Comparison of ENCODE assay signal across 1 cellular context in the genomic region with DNA sequence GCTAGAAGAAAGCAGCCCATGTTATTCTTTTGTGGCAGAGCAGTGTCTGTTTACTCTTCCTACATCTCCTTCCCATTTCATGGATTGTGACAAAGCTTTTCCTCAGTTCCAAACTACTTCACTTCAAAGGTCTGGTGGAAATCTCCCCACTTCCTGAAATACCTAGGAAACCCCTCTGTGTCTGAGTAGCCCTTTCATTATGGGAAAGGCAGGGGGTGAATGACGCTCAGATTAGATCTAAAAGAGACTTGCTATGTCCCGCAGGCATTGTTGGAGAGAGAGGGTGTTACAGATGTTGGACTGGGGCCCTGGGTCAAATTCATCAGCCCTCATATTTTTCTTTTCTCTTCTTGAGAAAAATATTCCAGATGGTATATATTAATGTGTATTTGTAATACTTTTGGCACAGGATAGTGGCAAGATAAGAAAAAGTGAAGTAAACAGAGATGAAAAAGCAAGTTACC.
A peak's percentile ranks its signal among the peaks of the same experiment; 100 is the strongest.
TF ChIP-seq lines count a peak whose summit lies in the region.

No MANE protein-coding gene starts in this region.

TF ChIP-seq in HCT116, 20 proteins besides CTCF, POLR2A, EP300 and RAD21 (continued from another document):
- TF ChIP-seq YY1 (IDR thresholded peaks at IDR 0.05; ENCODE audit: extremely low read depth, insufficient replicate concordance, low read depth, low read length) = peak; percentile 66
